ENCODE assay signal across 9 cellular contexts in genomic region chr4:84499065-84499982, GRCh38. TPM values are rescaled to one million over a fixed set of nuclear protein-coding genes. Genes with fewer than 3 reads are reported as not detected.
DNase-seq lines count a peak whose midpoint lies in the region; ATAC-seq and TF ChIP-seq lines count a peak whose summit lies in the region.
"Had no signal": no experiment of that assay in that cellular context is flagged by ENCODE, and none has a peak within 500 bp of the region (broad histone marks: within the 10 kb centered on the region; RNA-seq: fewer than 3 reads in every experiment).

Gene NKX6-1 (minus strand): TSS chr4:84499292. CDS start chr4:84498228, 1,064 bp downstream.

- H3K4me3 Mint-ChIP-seq in activated naive CD8-positive, alpha-beta T cell treated with anti-CD3 and anti-CD28 coated beads, Interleukin-2, amount 50 U/mL, for 24 hours = peak within 1 kb of the TSS; percentile 75

- H4K91ac ChIP-seq in trophoblast cell (ENCODE audit: low read depth, low read length) = no peak within 1 kb of the TSS

- TF ChIP-seq CTCF in left ventricle myocardium inferior (IDR thresholded peaks at IDR 0.05; ENCODE audit: borderline replicate concordance) (no peak), OCI-LY7 (conservative IDR thresholded peaks at IDR 0.05; ENCODE audit: low read length) (no peak)

- H3K27ac ChIP-seq in left ventricle myocardium inferior (replicated peaks) = no peak within 1 kb of the TSS
- no peak within 1 kb of the TSS for H3K27ac ChIP-seq in trophoblast cell (ENCODE audit: low read depth, low read length)
- H3K27ac ChIP-seq in OCI-LY7 (ENCODE audit: low read depth, low read length, poor library complexity, severe bottlenecking) = no peak within 1 kb of the TSS

- H3K27ac Mint-ChIP-seq in activated naive CD8-positive, alpha-beta T cell treated with anti-CD3 and anti-CD28 coated beads, Interleukin-2, amount 50 U/mL, for 24 hours = no peak within 1 kb of the TSS

- no peaks in the 10 kb centered on the region for H3K79me1 ChIP-seq in trophoblast cell (ENCODE audit: low read length)

- H3K4me1 ChIP-seq in left ventricle myocardium inferior (peaks cover 43% of the 10 kb centered on the region), trophoblast cell (ENCODE audit: control insufficient read depth in 1 of 2, insufficient read depth in 2 of 2, low read length in 2 of 2) (peaks cover 20 to 27% of the 10 kb centered on the region in 2 experiments), OCI-LY7 (ENCODE audit: insufficient read depth, low read length, poor library complexity, severe bottlenecking) (no peaks in the 10 kb centered on the region)

- H2BK120ac ChIP-seq in trophoblast cell (ENCODE audit: insufficient read depth, low read length, poor library complexity) = no peak within 1 kb of the TSS

- peak within 1 kb of the TSS; percentile 66 for H3K4me2 ChIP-seq in trophoblast cell (ENCODE audit: low read length)
- no peak within 1 kb of the TSS for H3K4me2 ChIP-seq in OCI-LY7 (ENCODE audit: low read length)

- no peak for ATAC-seq in activated naive CD8-positive, alpha-beta T cell treated with anti-CD3 and anti-CD28 coated beads, Interleukin-2, amount 50 U/mL, for 24 hours
- no peak for ATAC-seq in HG02840 (IDR thresholded peaks at IDR 0.05; ENCODE audit: low FRiP score, unreplicated experiment)

- no peak within 1 kb of the TSS for H4K12ac ChIP-seq in trophoblast cell (ENCODE audit: low read depth, low read length)

- H2AK5ac ChIP-seq in trophoblast cell (ENCODE audit: low read length) = no peak within 1 kb of the TSS

- intact Hi-C loops in left ventricle myocardium inferior (cut with micrococcal nuclease) (no loop called here), OCI-LY7 (cut with micrococcal nuclease; ENCODE audit: unreplicated experiment) (no loop called here)

- H3K27me3 ChIP-seq in left ventricle myocardium inferior (ENCODE audit: low read depth) (peaks cover 100% of the 10 kb centered on the region), trophoblast cell (ENCODE audit: insufficient read depth, low read length) (peaks cover 81% of the 10 kb centered on the region)

- peaks cover 20% of the 10 kb centered on the region for H3K9me3 Mint-ChIP-seq in activated naive CD8-positive, alpha-beta T cell treated with anti-CD3 and anti-CD28 coated beads, Interleukin-2, amount 50 U/mL, for 24 hours

- H3K9me3 ChIP-seq in left ventricle myocardium inferior (replicated peaks) (no peaks in the 10 kb centered on the region), trophoblast cell (ENCODE audit: insufficient read depth, low read depth, low read length) (peaks cover 12% of the 10 kb centered on the region), OCI-LY7 (ENCODE audit: low read length) (no peaks in the 10 kb centered on the region)

- H3K36me3 ChIP-seq in left ventricle myocardium inferior (no peaks in the 10 kb centered on the region), trophoblast cell (ENCODE audit: control insufficient read depth in 1 of 2, insufficient read depth in 2 of 2, low read length in 2 of 2) (no peaks in the 10 kb centered on the region), OCI-LY7 (ENCODE audit: insufficient read depth, low read length) (no peaks in the 10 kb centered on the region)

- H3K4me1 Mint-ChIP-seq in activated naive CD8-positive, alpha-beta T cell treated with anti-CD3 and anti-CD28 coated beads, Interleukin-2, amount 50 U/mL, for 24 hours = peaks cover 13% of the 10 kb centered on the region

- H3K79me2 ChIP-seq in trophoblast cell (ENCODE audit: control insufficient read depth, insufficient read depth, low read length, poor library complexity) (no peaks in the 10 kb centered on the region), OCI-LY7 (ENCODE audit: insufficient read depth, low read depth, low read length) (no peaks in the 10 kb centered on the region)

- no peaks in the 10 kb centered on the region for H3K9me2 ChIP-seq in OCI-LY7 (ENCODE audit: insufficient read depth, low read length)

- H3K27me3 Mint-ChIP-seq in activated naive CD8-positive, alpha-beta T cell treated with anti-CD3 and anti-CD28 coated beads, Interleukin-2, amount 50 U/mL, for 24 hours = peaks cover 90% of the 10 kb centered on the region

- H3K4me3 ChIP-seq in left ventricle myocardium inferior (peak within 1 kb of the TSS; percentile 62), trophoblast cell (ENCODE audit: low read depth, low read length) (peak within 1 kb of the TSS; percentile 51), OCI-LY7 (ENCODE audit: low read depth, low read length, poor library complexity, severe bottlenecking) (no peak within 1 kb of the TSS)

- CTCF ChIA-PET in OCI-LY7 (lab: Charles Lee; ENCODE audit: unreplicated experiment) = no interaction called here

- H2BK5ac ChIP-seq in trophoblast cell (ENCODE audit: low read depth, low read length, poor library complexity) = no peak within 1 kb of the TSS

- no peaks in the 10 kb centered on the region for H4K20me1 ChIP-seq in OCI-LY7 (ENCODE audit: insufficient read depth, low read length)

- H3K36me3 Mint-ChIP-seq in activated naive CD8-positive, alpha-beta T cell treated with anti-CD3 and anti-CD28 coated beads, Interleukin-2, amount 50 U/mL, for 24 hours (ENCODE audit: low read depth) = peaks cover 10% of the 10 kb centered on the region

- H3K23ac ChIP-seq in trophoblast cell (ENCODE audit: low read length) = no peak within 1 kb of the TSS

- peak; percentile 40 for DNase-seq in activated CD4-positive, alpha-beta T cell treated with anti-CD3 and anti-CD28 coated beads for 48 hours
- no peak for DNase-seq in activated CD4-positive, alpha-beta T cell treated with anti-CD3 and anti-CD28 coated beads, Interleukin-2, amount 50 U/mL, for 1 hour
- DNase-seq in NCI-H2107 treated with DMSO at 0.1 percent for 48 hours (lab: John Stamatoyannopoulos, UW; ENCODE audit: unreplicated experiment) = peak; percentile 47
- DNase-seq in activated naive CD8-positive, alpha-beta T cell treated with anti-CD3 and anti-CD28 coated beads, Interleukin-2, amount 50 U/mL, for 24 hours = no peak
- peak; percentile 44 for DNase-seq in left ventricle myocardium inferior
- DNase-seq in trophoblast cell = peak; percentile 55
- no peak for DNase-seq in OCI-LY7 (ENCODE audit: low spot score)

- no peak within 1 kb of the TSS for H3K14ac ChIP-seq in trophoblast cell (ENCODE audit: low read length)

- no peak within 1 kb of the TSS for H2BK12ac ChIP-seq in trophoblast cell (ENCODE audit: low read length)

- H2AFZ ChIP-seq in trophoblast cell (ENCODE audit: insufficient read depth, low read length, poor library complexity) (peak within 1 kb of the TSS; percentile 15), OCI-LY7 (ENCODE audit: low read length) (no peak within 1 kb of the TSS)

- no CpG with 5 or more reads among the region's 52 CpGs for WGBS in trophoblast cell (ENCODE audit: extremely low coverage, insufficient coverage, insufficient read length)

- H3K9ac ChIP-seq in trophoblast cell (ENCODE audit: low read length) = no peak within 1 kb of the TSS

- no peak within 1 kb of the TSS for H4K8ac ChIP-seq in trophoblast cell (ENCODE audit: low read depth, low read length)

- POLR2A ChIA-PET in OCI-LY7 (lab: Charles Lee) = no interaction called here

- BruUV-seq in OCI-LY7 (replicated peaks; lab: Mats Ljungman, UMichigan) = no TSS peak

- H3K4ac ChIP-seq in trophoblast cell (ENCODE audit: low read depth, low read length) = no peak within 1 kb of the TSS

- no peak within 1 kb of the TSS for H3K18ac ChIP-seq in trophoblast cell (ENCODE audit: low read length)

RNA-seq across cellular contexts. Expression of gene NKX6-1, which starts in this region (rescaled TPM):
- not detected for total RNA-seq in left ventricle myocardium inferior
- polyA plus RNA-seq in trophoblast cell (2013) = 0.04 TPM in 2 replicates
- total RNA-seq in OCI-LY7 (2014; rRNA removed; shearing (Covaris generic)) = not detected in 2 replicates
- not detected in 2 replicates for total RNA-seq in OCI-LY7 (2022)
- total RNA-seq: activated naive CD4-positive, alpha-beta T cell treated with anti-CD3 and anti-CD28 coated beads, Interleukin-2, amount 50 U/mL, for 72 hours had no signal

Comparison
In these comparisons a context has a peak if more than half of its experiments do, and no peak if none do; other contexts are left out.
1. DNase-seq: peak in activated CD4-positive, alpha-beta T cell treated with anti-CD3 and anti-CD28 coated beads for 48 hours (single experiment), NCI-H2107 treated with DMSO at 0.1 percent for 48 hours (single experiment) and trophoblast cell (2 of 2); none in activated CD4-positive, alpha-beta T cell treated with anti-CD3 and anti-CD28 coated beads, Interleukin-2, amount 50 U/mL, for 1 hour (single experiment), activated naive CD8-positive, alpha-beta T cell treated with anti-CD3 and anti-CD28 coated beads, Interleukin-2, amount 50 U/mL, for 24 hours (single experiment) and OCI-LY7 (single experiment).
2. Peak in DNase-seq and H3K4me3 ChIP-seq in left ventricle myocardium inferior; RNA of the gene not detected or under 1 TPM.